ENCODE assay signal across 21 cellular contexts in the genomic region with DNA sequence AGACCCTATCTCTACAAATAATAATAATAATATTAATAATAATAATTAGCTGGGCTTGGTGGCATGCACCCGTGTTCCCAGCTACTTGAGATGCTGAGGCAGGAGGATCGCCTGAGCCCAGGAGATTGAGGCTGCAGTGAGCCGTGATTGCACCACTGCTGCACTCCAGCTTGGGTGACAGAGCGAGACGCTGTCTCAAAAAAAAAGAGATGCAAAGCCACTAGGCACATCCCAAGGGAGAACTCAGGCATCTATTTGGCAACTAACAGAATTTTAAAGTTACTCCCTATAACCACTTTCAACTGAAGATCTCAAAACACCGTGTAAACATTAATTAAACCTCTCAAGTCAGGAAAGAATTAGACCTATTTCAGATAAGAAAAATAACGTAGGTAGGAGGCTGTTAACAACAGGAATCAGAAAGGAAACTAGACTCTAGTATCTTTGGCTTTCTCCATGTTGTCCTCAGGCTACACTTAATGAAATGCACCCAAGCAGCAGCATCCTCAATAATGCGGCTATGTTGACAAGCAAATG.
DNase-seq lines count a peak whose midpoint lies in the region; ATAC-seq and TF ChIP-seq lines count a peak whose summit lies in the region.
"Had no signal": no experiment of that assay in that cellular context is flagged by ENCODE, and none has a peak within 500 bp of the region (broad histone marks: within the 10 kb centered on the region; RNA-seq: fewer than 3 reads in every experiment).

No MANE protein-coding gene starts in this region.

- H3K4me3 Mint-ChIP-seq in dendritic cell treated with granulocyte-macrophage colony-stimulating factor and Interleukin-4, amounts not matched to agents 40 ng/mL and 50 ng/mL, for 4 days, result peak overlapping the region; percentile 93

- peak overlapping the region; percentile 68 for H3K27ac Mint-ChIP-seq in dendritic cell treated with granulocyte-macrophage colony-stimulating factor and Interleukin-4, amounts not matched to agents 40 ng/mL and 50 ng/mL, for 4 days

- H3K4me1 ChIP-seq in neutrophil (ENCODE audit: control insufficient read depth in 1 of 2, insufficient read depth in 1 of 2, low read depth in 1 of 2, low read length in 1 of 2), result peaks cover 37 to 56% of the 10 kb centered on the region in 2 experiments

- no peak for ATAC-seq in HG03460 (IDR thresholded peaks at IDR 0.05; ENCODE audit: unreplicated experiment)
- ATAC-seq: left lung; naive thymus-derived CD4-positive, alpha-beta T cell; stimulated activated naive CD8-positive, alpha-beta T cell treated with anti-CD3 and anti-CD28 coated beads, Interleukin-15, Interleukin-2, amounts not matched to agents 100 U/mL and 50 U/mL, for 24 hours had no signal

- intact Hi-C loops in dendritic cell treated with granulocyte-macrophage colony-stimulating factor and Interleukin-4, amounts not matched to agents 40 ng/mL and 50 ng/mL, for 4 days (cut with micrococcal nuclease), result loop anchor here (5.0 to 10.0 kb wide), 2 partner anchors 46 to 124 kb away; a partner anchor contains a TSS

- peak overlapping the region; percentile 17 to 90 for H3K4me3 ChIP-seq in neutrophil (ENCODE audit: low read depth in 1 of 2, low read length in 1 of 2)
- H3K4me3 ChIP-seq: HAP-1 had no signal

- no peak for TF ChIP-seq CTCF in neutrophil (IDR thresholded peaks at IDR 0.05)

- peaks cover 33% of the 10 kb centered on the region for H3K36me3 ChIP-seq in neutrophil
- H3K36me3 ChIP-seq: adrenal gland, HAP-1, sigmoid colon had no signal

- no peaks in the 10 kb centered on the region for H3K27me3 Mint-ChIP-seq in dendritic cell treated with granulocyte-macrophage colony-stimulating factor and Interleukin-4, amounts not matched to agents 40 ng/mL and 50 ng/mL, for 4 days
- H3K27me3 Mint-ChIP-seq: naive thymus-derived CD4-positive, alpha-beta T cell had no signal

- no peaks in the 10 kb centered on the region for H3K27me3 ChIP-seq in neutrophil
- H3K27me3 ChIP-seq: adrenal gland, left lung, sigmoid colon had no signal

- no peaks in the 10 kb centered on the region for H3K9me3 ChIP-seq in neutrophil
- H3K9me3 ChIP-seq: adrenal gland, HAP-1, left lung, sigmoid colon had no signal

- no peaks in the 10 kb centered on the region for H3K9me3 Mint-ChIP-seq in dendritic cell treated with granulocyte-macrophage colony-stimulating factor and Interleukin-4, amounts not matched to agents 40 ng/mL and 50 ng/mL, for 4 days
- H3K9me3 Mint-ChIP-seq: naive thymus-derived CD4-positive, alpha-beta T cell had no signal

- no peak overlapping the region for H3K27ac ChIP-seq in neutrophil
- H3K27ac ChIP-seq: 22Rv1, adrenal gland had no signal

- H3K4me1 Mint-ChIP-seq in dendritic cell treated with granulocyte-macrophage colony-stimulating factor and Interleukin-4, amounts not matched to agents 40 ng/mL and 50 ng/mL, for 4 days (ENCODE audit: low read depth), result peaks cover 52% of the 10 kb centered on the region

- peaks cover 77% of the 10 kb centered on the region for H3K36me3 Mint-ChIP-seq in dendritic cell treated with granulocyte-macrophage colony-stimulating factor and Interleukin-4, amounts not matched to agents 40 ng/mL and 50 ng/mL, for 4 days (ENCODE audit: low read depth)

- peak; percentile 8 for DNase-seq in NCI-H1436 (lab: John Stamatoyannopoulos, UW)
- no peak for DNase-seq in NCI-H1436 treated with DMSO at 0.1 percent for 48 hours (lab: John Stamatoyannopoulos, UW)
- peak; percentile 78 for DNase-seq in NCI-H2107 treated with DMSO at 0.1 percent for 48 hours (lab: John Stamatoyannopoulos, UW; ENCODE audit: unreplicated experiment)
- DNase-seq in NCI-H82 treated with DMSO at 0.1 percent for 48 hours (lab: John Stamatoyannopoulos, UW; ENCODE audit: unreplicated experiment), result no peak
- no peak for DNase-seq in NCI-H2227 (lab: John Stamatoyannopoulos, UW; ENCODE audit: unreplicated experiment)
- DNase-seq: activated CD4-positive, alpha-beta T cell treated with anti-CD3 and anti-CD28 coated beads for 1 hour; activated T-cell treated with anti-CD3 and anti-CD28 coated beads, Interleukin-2, amount 50 U/mL, for 1 hour; adrenal gland; COR-L47; hypothalamus; left lung; naive thymus-derived CD4-positive, alpha-beta T cell; NCI-H2081; sigmoid colon; stimulated activated naive CD8-positive, alpha-beta T cell treated with anti-CD3 and anti-CD28 coated beads, Interleukin-15, Interleukin-2, amounts not matched to agents 100 U/mL and 50 U/mL, for 24 hours; SW 1271 had no signal

Comparison
In these comparisons a context has a peak if more than half of its experiments do, and no peak if none do; other contexts are left out.
1. DNase-seq: peak in NCI-H1436 (single experiment) and NCI-H2107 treated with DMSO at 0.1 percent for 48 hours (single experiment); none in NCI-H1436 treated with DMSO at 0.1 percent for 48 hours (single experiment), NCI-H82 treated with DMSO at 0.1 percent for 48 hours (single experiment) and NCI-H2227 (single experiment).